In genomic region chr11:118524757-118525465, GRCh38 we compare ENCODE assay signal across 1 cellular context.
TF ChIP-seq lines count a peak whose summit lies in the region.

No MANE protein-coding gene starts in this region.

TF ChIP-seq in K562, 482 proteins besides CTCF, POLR2A, EP300 and RAD21:
- TF ChIP-seq BMI1 (IDR thresholded peaks at IDR 0.05; ENCODE audit: low read length) (no peak), UBTF (IDR thresholded peaks at IDR 0.05; ENCODE audit: borderline replicate concordance in 1 of 2, low read depth in 2 of 2, low read length in 2 of 2) (no peak), TAF7 (tag; IDR thresholded peaks at IDR 0.05) (no peak), POU5F1 (IDR thresholded peaks at IDR 0.05; ENCODE audit: borderline replicate concordance, low read depth, low read length, partially characterized antibody) (no peak), TBL1XR1 (IDR thresholded peaks at IDR 0.05; ENCODE audit: low read length in 2 of 2) (no peak), WHSC1 (IDR thresholded peaks at IDR 0.05; ENCODE audit: low read length) (no peak), USF1 (CRISPR knock-in tag; IDR thresholded peaks at IDR 0.05) (no peak), DIDO1 (tag; IDR thresholded peaks at IDR 0.05; ENCODE audit: low read depth) (no peak), ZNF512 (tag; IDR thresholded peaks at IDR 0.05) (no peak), ETS1 (conservative IDR thresholded peaks at IDR 0.05; ENCODE audit: control insufficient read depth, low read depth, low read length) (no peak)
- TF ChIP-seq, protein P1, sequence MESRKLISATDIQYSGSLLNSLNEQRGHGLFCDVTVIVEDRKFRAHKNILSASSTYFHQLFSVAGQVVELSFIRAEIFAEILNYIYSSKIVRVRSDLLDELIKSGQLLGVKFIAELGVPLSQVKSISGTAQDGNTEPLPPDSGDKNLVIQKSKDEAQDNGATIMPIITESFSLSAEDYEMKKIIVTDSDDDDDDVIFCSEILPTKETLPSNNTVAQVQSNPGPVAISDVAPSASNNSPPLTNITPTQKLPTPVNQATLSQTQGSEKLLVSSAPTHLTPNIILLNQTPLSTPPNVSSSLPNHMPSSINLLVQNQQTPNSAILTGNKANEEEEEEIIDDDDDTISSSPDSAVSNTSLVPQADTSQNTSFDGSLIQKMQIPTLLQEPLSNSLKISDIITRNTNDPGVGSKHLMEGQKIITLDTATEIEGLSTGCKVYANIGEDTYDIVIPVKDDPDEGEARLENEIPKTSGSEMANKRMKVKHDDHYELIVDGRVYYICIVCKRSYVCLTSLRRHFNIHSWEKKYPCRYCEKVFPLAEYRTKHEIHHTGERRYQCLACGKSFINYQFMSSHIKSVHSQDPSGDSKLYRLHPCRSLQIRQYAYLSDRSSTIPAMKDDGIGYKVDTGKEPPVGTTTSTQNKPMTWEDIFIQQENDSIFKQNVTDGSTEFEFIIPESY (CRISPR knock-in tag; IDR thresholded peaks at IDR 0.05): no peak
